Comparison of ENCODE assay signal across 8 cellular contexts in the genomic region with DNA sequence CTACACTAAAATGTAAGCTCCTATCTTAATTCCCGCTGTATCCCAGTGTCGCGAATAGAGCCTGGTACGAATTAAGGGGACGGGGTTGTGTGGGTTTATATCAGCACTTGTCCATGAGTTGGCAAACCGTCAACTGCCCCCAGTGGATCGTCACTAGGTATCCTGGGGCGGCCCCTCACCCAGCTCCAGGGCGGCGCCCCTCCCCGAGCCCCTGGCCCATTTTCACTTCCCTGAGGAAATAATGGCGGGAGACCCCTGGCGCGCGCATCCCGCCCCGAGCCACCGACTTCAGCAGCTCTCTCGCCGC. TPM values are rescaled to one million over a fixed set of nuclear protein-coding genes. Genes with fewer than 3 reads are reported as not detected.
DNase-seq lines count a peak whose midpoint lies in the region; TF ChIP-seq lines count a peak whose summit lies in the region.

No MANE protein-coding gene starts in this region.

- H3K4me1 ChIP-seq in KMS-11 (ENCODE audit: low read depth, poor library complexity, severe bottlenecking), result peaks cover 17% of the 10 kb centered on the region

- H3K4me3 Mint-ChIP-seq in neural crest cell, result peak overlapping the region; percentile 100

- H3K36me3 Mint-ChIP-seq in neural crest cell (ENCODE audit: low read depth), result peaks cover 3% of the 10 kb centered on the region

- peak overlapping the region; percentile 89 for H3K4me2 ChIP-seq in KMS-11

- peak overlapping the region; percentile 82 for H3K4me3 ChIP-seq in KMS-11 (IDR thresholded peaks at IDR 0.05; ENCODE audit: insufficient read depth, low read depth, low read length)

- peaks cover 24% of the 10 kb centered on the region for H3K79me2 ChIP-seq in KMS-11 (ENCODE audit: insufficient read depth, low read depth)

- peak overlapping the region; percentile 86 for H3K27ac ChIP-seq in KMS-11

- H3K36me3 ChIP-seq in KMS-11 (ENCODE audit: insufficient read depth), result no peaks in the 10 kb centered on the region

- H4K20me1 ChIP-seq in KMS-11 (ENCODE audit: insufficient read depth), result no peaks in the 10 kb centered on the region

- peak overlapping the region; percentile 62; the same call in 1 of the 2 replicates for H2AFZ ChIP-seq in KMS-11 (ENCODE audit: low read depth)

- H3K9ac ChIP-seq in KMS-11, result peak overlapping the region; percentile 97

- TF ChIP-seq CTCF in KMS-11 (conservative IDR thresholded peaks at IDR 0.05; ENCODE audit: low read depth, low read length) (no peak), neural crest cell (conservative IDR thresholded peaks at IDR 0.05) (no peak)

- peaks cover 30% of the 10 kb centered on the region for H3K4me1 Mint-ChIP-seq in neural crest cell

- peaks cover 7% of the 10 kb centered on the region for H3K27me3 Mint-ChIP-seq in neural crest cell (ENCODE audit: low read depth)

- in situ Hi-C loops in G401 (cut with HindIII; ENCODE audit: low sequenced_read_pairs), result no loop called here

- peak; percentile 4 for DNase-seq in G401 (ENCODE audit: low spot score)
- DNase-seq in dermis blood vessel endothelial cell, result peak; percentile 12
- no peak for DNase-seq in neural crest cell (ENCODE audit: low read depth, low spot score)
- no peak for DNase-seq in GM19240 (ENCODE audit: insufficient read length, low spot score)
- no peak for DNase-seq in UCSD-AML1 (lab: John Stamatoyannopoulos, UW; ENCODE audit: unreplicated experiment)
- no peak for DNase-seq in SKM-1 treated with dmso at 0.1 percent for 144 hours (lab: John Stamatoyannopoulos, UW; ENCODE audit: unreplicated experiment)
- no peak for DNase-seq in RKO (ENCODE audit: low spot score)

- peak overlapping the region; percentile 99 for H3K27ac Mint-ChIP-seq in neural crest cell (ENCODE audit: unreplicated experiment)

- no peaks in the 10 kb centered on the region for H3K27me3 ChIP-seq in KMS-11 (ENCODE audit: insufficient read depth, low read depth)

- H3K9me3 Mint-ChIP-seq in neural crest cell, result peaks cover 4% of the 10 kb centered on the region

RNA-seq across cellular contexts. Expression of a gene that starts 0.4 kb away (rescaled TPM):
- total RNA-seq in G401 (2014; rRNA removed; shearing (Covaris generic)), result 160 and 177 TPM in 2 replicates
- total RNA-seq in dermis blood vessel endothelial cell (58.2 and 90.0 TPM in 2 replicates), neural crest cell (92.4 and 93.1 TPM in 2 replicates)

RNA-seq across cellular contexts. Expression of a gene that starts 30.1 kb away (rescaled TPM):
- total RNA-seq in G401 (2014; rRNA removed; shearing (Covaris generic)), result 14.6 and 25.1 TPM in 2 replicates
- total RNA-seq in dermis blood vessel endothelial cell (2.2 and 4.5 TPM in 2 replicates), neural crest cell (20.2 and 23.4 TPM in 2 replicates)

Comparison
In these comparisons a context has a peak if more than half of its experiments do, and no peak if none do; other contexts are left out.
1. DNase-seq: peak in G401 (single experiment) and dermis blood vessel endothelial cell (single experiment); none in neural crest cell (single experiment), GM19240 (single experiment), UCSD-AML1 (single experiment), SKM-1 treated with dmso at 0.1 percent for 144 hours (single experiment) and RKO (single experiment).